ENCODE assay signal across 2 cellular contexts in the genomic region with DNA sequence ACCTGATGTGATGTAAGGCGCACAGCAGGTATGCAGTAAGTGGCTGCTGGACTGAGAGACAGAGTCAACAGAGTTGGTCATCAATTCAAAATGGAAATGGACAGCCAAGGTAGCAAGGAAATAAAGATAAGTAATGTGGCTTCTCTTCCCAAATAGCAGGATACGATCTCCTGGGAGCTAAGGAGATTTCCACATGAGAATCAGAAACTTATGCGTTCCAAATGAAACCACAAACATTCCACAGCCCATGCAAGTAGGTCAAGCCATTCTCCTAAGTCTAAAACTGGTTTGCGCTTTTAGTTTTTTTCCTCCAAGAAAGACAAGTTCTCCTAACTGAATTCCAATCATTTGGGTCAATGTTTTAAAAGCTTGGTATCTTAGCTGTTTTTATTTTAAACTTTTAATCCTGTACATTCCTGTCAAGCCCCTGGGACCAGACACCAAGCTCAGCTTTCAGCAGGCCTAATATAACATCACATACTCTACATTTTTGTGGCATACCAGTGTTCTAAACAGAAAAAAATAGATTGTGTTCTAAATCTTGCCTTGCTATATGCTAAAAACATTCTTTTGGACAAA.
TF ChIP-seq lines count a peak whose summit lies in the region.

No MANE protein-coding gene starts in this region.

TF ChIP-seq in liver, 16 proteins besides CTCF, POLR2A, EP300 and RAD21 (continued from another document):
- TF ChIP-seq, protein P1, sequence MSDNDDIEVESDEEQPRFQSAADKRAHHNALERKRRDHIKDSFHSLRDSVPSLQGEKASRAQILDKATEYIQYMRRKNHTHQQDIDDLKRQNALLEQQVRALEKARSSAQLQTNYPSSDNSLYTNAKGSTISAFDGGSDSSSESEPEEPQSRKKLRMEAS (IDR thresholded peaks at IDR 0.05): no peak
- TF ChIP-seq TAF1 (conservative IDR thresholded peaks at IDR 0.05) (no peak), HNF4A (conservative IDR thresholded peaks at IDR 0.05) (no peak), YY1 (IDR thresholded peaks at IDR 0.05) (no peak), SP1 (IDR thresholded peaks at IDR 0.05) (peak; percentile 16)

TF ChIP-seq in HepG2, 621 proteins besides CTCF, POLR2A, EP300 and RAD21 (continued from another document):
- TF ChIP-seq, protein P2, sequence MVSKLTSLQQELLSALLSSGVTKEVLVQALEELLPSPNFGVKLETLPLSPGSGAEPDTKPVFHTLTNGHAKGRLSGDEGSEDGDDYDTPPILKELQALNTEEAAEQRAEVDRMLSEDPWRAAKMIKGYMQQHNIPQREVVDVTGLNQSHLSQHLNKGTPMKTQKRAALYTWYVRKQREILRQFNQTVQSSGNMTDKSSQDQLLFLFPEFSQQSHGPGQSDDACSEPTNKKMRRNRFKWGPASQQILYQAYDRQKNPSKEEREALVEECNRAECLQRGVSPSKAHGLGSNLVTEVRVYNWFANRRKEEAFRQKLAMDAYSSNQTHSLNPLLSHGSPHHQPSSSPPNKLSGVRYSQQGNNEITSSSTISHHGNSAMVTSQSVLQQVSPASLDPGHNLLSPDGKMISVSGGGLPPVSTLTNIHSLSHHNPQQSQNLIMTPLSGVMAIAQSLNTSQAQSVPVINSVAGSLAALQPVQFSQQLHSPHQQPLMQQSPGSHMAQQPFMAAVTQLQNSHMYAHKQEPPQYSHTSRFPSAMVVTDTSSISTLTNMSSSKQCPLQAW (CRISPR knock-in tag; IDR thresholded peaks at IDR 0.05): no peak
- TF ChIP-seq ZMYM3 (CRISPR knock-in tag; IDR thresholded peaks at IDR 0.05) (no peak), PAWR (CRISPR knock-in tag; IDR thresholded peaks at IDR 0.05; ENCODE audit: borderline replicate concordance) (no peak), ZNF775 (CRISPR knock-in tag; IDR thresholded peaks at IDR 0.05; ENCODE audit: borderline replicate concordance) (no peak), ZSCAN25 (CRISPR knock-in tag; IDR thresholded peaks at IDR 0.05) (no peak), EED (CRISPR knock-in tag; IDR thresholded peaks at IDR 0.05) (no peak), MAFG (CRISPR knock-in tag; IDR thresholded peaks at IDR 0.05) (no peak), TGIF2 (CRISPR knock-in tag; IDR thresholded peaks at IDR 0.05) (no peak), ZNF335 (CRISPR knock-in tag; IDR thresholded peaks at IDR 0.05) (no peak), CBFB (CRISPR knock-in tag; IDR thresholded peaks at IDR 0.05) (no peak), ZNF44 (CRISPR knock-in tag; IDR thresholded peaks at IDR 0.05) (no peak), NAIF1 (CRISPR knock-in tag; IDR thresholded peaks at IDR 0.05; ENCODE audit: borderline replicate concordance) (no peak), ZNF501 (CRISPR knock-in tag; IDR thresholded peaks at IDR 0.05) (no peak), ZNF20 (CRISPR knock-in tag; IDR thresholded peaks at IDR 0.05) (no peak), SRSF1 (optimal IDR thresholded peaks at IDR 0.05; ENCODE audit: low read depth, low read length) (no peak), TCF7 (IDR thresholded peaks at IDR 0.05; ENCODE audit: low read depth) (no peak)
- TF ChIP-seq, protein P3, sequence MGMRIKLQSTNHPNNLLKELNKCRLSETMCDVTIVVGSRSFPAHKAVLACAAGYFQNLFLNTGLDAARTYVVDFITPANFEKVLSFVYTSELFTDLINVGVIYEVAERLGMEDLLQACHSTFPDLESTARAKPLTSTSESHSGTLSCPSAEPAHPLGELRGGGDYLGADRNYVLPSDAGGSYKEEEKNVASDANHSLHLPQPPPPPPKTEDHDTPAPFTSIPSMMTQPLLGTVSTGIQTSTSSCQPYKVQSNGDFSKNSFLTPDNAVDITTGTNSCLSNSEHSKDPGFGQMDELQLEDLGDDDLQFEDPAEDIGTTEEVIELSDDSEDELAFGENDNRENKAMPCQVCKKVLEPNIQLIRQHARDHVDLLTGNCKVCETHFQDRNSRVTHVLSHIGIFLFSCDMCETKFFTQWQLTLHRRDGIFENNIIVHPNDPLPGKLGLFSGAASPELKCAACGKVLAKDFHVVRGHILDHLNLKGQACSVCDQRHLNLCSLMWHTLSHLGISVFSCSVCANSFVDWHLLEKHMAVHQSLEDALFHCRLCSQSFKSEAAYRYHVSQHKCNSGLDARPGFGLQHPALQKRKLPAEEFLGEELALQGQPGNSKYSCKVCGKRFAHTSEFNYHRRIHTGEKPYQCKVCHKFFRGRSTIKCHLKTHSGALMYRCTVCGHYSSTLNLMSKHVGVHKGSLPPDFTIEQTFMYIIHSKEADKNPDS (CRISPR knock-in tag; IDR thresholded peaks at IDR 0.05): no peak
- TF ChIP-seq, protein P4, sequence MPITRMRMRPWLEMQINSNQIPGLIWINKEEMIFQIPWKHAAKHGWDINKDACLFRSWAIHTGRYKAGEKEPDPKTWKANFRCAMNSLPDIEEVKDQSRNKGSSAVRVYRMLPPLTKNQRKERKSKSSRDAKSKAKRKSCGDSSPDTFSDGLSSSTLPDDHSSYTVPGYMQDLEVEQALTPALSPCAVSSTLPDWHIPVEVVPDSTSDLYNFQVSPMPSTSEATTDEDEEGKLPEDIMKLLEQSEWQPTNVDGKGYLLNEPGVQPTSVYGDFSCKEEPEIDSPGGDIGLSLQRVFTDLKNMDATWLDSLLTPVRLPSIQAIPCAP (CRISPR knock-in tag; IDR thresholded peaks at IDR 0.05; ENCODE audit: low read depth): no peak
- TF ChIP-seq, protein P5, sequence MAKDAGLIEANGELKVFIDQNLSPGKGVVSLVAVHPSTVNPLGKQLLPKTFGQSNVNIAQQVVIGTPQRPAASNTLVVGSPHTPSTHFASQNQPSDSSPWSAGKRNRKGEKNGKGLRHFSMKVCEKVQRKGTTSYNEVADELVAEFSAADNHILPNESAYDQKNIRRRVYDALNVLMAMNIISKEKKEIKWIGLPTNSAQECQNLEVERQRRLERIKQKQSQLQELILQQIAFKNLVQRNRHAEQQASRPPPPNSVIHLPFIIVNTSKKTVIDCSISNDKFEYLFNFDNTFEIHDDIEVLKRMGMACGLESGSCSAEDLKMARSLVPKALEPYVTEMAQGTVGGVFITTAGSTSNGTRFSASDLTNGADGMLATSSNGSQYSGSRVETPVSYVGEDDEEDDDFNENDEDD (CRISPR knock-in tag; IDR thresholded peaks at IDR 0.05; ENCODE audit: borderline replicate concordance): no peak
